In the genomic region with DNA sequence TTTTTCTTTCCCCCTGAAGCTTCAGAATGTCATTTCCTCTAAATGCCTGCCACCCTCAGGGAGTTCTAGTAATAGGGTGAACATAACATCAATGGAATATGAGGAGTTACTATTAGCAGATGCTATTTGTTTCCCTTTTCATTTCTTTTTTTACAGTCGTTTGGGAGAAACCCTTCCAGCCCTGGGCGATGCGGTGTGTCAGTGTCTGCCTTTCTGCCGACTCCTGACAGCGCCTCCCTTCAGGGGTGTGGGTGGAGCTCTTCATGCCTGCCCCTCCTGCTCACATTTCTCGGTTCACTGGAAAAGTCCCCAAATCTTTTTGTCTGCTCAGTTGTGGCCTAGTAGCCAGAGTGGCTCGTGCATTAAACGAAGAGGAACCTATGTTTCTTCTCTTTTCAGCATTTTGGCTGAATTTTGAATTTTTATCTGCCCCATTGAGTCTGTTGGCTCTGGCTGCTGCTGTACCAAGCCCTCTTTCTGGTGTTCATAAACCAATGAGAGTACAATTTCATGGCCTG, we compare ENCODE assay signal across 7 cellular contexts.
DNase-seq lines count a peak whose midpoint lies in the region; ATAC-seq and TF ChIP-seq lines count a peak whose summit lies in the region.

No MANE protein-coding gene starts in this region.

- H3K27me3 Mint-ChIP-seq in MCF 10A (ENCODE audit: insufficient read depth, unreplicated experiment): no peaks in the 10 kb centered on the region

- CTCF ChIA-PET in MCF 10A (lab: Yijun Ruan, JAX): interaction anchor here (1.1 to 1.5 kb wide), 4 partner anchors 15 to 227 kb away, joined by 3 to 4 read pairs (median 3); no protein-coding TSS in a partner anchor

- DNase-seq in LHCN-M2 (ENCODE audit: low read depth) (peak; percentile 58), MCF 10A (ENCODE audit: unreplicated experiment) (peak; percentile 71), kidney glomerular epithelial cell (lab: John Stamatoyannopoulos, UW) (peak; percentile 28), GOT3 (lab: John Stamatoyannopoulos, UW) (no peak)

- POLR2A ChIA-PET in MCF 10A (lab: Yijun Ruan, JAX): interaction anchor here (0.7 to 3.6 kb wide), 9 partner anchors 13 to 106 kb away, joined by 3 to 21 read pairs (median 6); a partner anchor contains a TSS

- intact Hi-C loops in MCF 10A (cut with micrococcal nuclease): no loop called here

- ATAC-seq in GM18499 (IDR thresholded peaks at IDR 0.05; ENCODE audit: insufficient read depth, unreplicated experiment): peak; percentile 67
- ATAC-seq in GM21825 (IDR thresholded peaks at IDR 0.05; ENCODE audit: unreplicated experiment): peak; percentile 88

- TF ChIP-seq CTCF in MCF 10A (IDR thresholded peaks at IDR 0.05; ENCODE audit: unreplicated experiment): no peak

- H3K4me3 Mint-ChIP-seq in MCF 10A (ENCODE audit: unreplicated experiment): peak overlapping the region; percentile 71

- no peaks in the 10 kb centered on the region for H3K27me3 ChIP-seq in subcutaneous abdominal adipose tissue (ENCODE audit: control insufficient read depth in 5 of 5, insufficient read depth in 4 of 5, low read length in 5 of 5)

- peaks cover 77% of the 10 kb centered on the region for H3K4me1 Mint-ChIP-seq in MCF 10A (ENCODE audit: insufficient read depth, unreplicated experiment)

- H3K4me3 ChIP-seq in subcutaneous abdominal adipose tissue (ENCODE audit: low read depth in 1 of 5, low read length in 5 of 5): peak overlapping the region in 4 of 5 donors; percentile 32 to 45 (median 37)

- peak overlapping the region; percentile 32 for H3K27ac ChIP-seq in subcutaneous abdominal adipose tissue (ENCODE audit: low read depth, low read length)

- peak overlapping the region; percentile 55 for H3K27ac Mint-ChIP-seq in MCF 10A (ENCODE audit: low read depth, unreplicated experiment)

- peaks cover 12% of the 10 kb centered on the region for H3K36me3 Mint-ChIP-seq in MCF 10A (ENCODE audit: insufficient read depth, unreplicated experiment)

- H3K9me3 Mint-ChIP-seq in MCF 10A (ENCODE audit: unreplicated experiment): no peaks in the 10 kb centered on the region

- no peaks in the 10 kb centered on the region for H3K36me3 ChIP-seq in subcutaneous abdominal adipose tissue (ENCODE audit: control insufficient read depth in 5 of 5, insufficient read depth in 5 of 5, low read length in 5 of 5)

- H3K9ac ChIP-seq in subcutaneous abdominal adipose tissue (ENCODE audit: low read length in 5 of 5): peak overlapping the region in 4 of 5 donors; percentile 40 to 57 (median 52)

- H3K9me3 ChIP-seq in subcutaneous abdominal adipose tissue (ENCODE audit: control insufficient read depth in 5 of 5, low read length in 5 of 5): no peaks in the 10 kb centered on the region

- no TSS peak for BruUV-seq in MCF 10A (replicated peaks; lab: Mats Ljungman, UMichigan)

- H3K4me1 ChIP-seq in subcutaneous abdominal adipose tissue (ENCODE audit: control insufficient read depth in 5 of 5, insufficient read depth in 5 of 5, low read length in 5 of 5): peaks cover 8 to 73% (median 30%) of the 10 kb centered on the region in 5 donors
